ENCODE assay signal across 1 cellular context in genomic region chr3:31423522-31423921, GRCh38.
A peak's percentile ranks its signal among the peaks of the same experiment; 100 is the strongest.
TF ChIP-seq lines count a peak whose summit lies in the region.

No MANE protein-coding gene starts in this region.

TF ChIP-seq in SK-N-SH, 30 proteins besides CTCF, POLR2A, EP300 and RAD21 (continued from another document):
- TF ChIP-seq EZH2phosphoT487 (IDR thresholded peaks at IDR 0.05; ENCODE audit: borderline replicate concordance, low read depth) (no peak), FOXM1 (IDR thresholded peaks at IDR 0.05; ENCODE audit: low read depth) (no peak), MEF2A (IDR thresholded peaks at IDR 0.05; ENCODE audit: borderline replicate concordance, low read depth) (no peak), RFX5 (IDR thresholded peaks at IDR 0.05; ENCODE audit: low read length) (no peak), TAF1 (IDR thresholded peaks at IDR 0.05; ENCODE audit: borderline replicate concordance, low read depth, low read length) (no peak), ZBTB33 (IDR thresholded peaks at IDR 0.05; ENCODE audit: borderline replicate concordance, low read depth) (no peak), PBX3 (IDR thresholded peaks at IDR 0.05) (no peak), CHD2 (IDR thresholded peaks at IDR 0.05; ENCODE audit: low read length, partially characterized antibody) (peak; percentile 45), USF2 (IDR thresholded peaks at IDR 0.05; ENCODE audit: borderline replicate concordance, low read depth, low read length) (peak; percentile 54; the same call in 1 of the 2 replicates), FOXJ3 (CRISPR knock-in tag; IDR thresholded peaks at IDR 0.05) (no peak), NRF1 (IDR thresholded peaks at IDR 0.05; ENCODE audit: low read depth, low read length) (no peak), MAX (IDR thresholded peaks at IDR 0.05; ENCODE audit: low read depth) (no peak)
